ENCODE assay signal across 3 cellular contexts in genomic region chr6:52580905-52581304, GRCh38.
TF ChIP-seq lines count a peak whose summit lies in the region.

No MANE protein-coding gene starts in this region.

TF ChIP-seq in HepG2, 621 proteins besides CTCF, POLR2A, EP300 and RAD21:
- TF ChIP-seq MAFF (IDR thresholded peaks at IDR 0.05; ENCODE audit: low read depth, low read length) (peak; percentile 76), MAFK (conservative IDR thresholded peaks at IDR 0.05 in 1 of 2, IDR thresholded peaks at IDR 0.05 in 1 of 2; ENCODE audit: low read length in 2 of 2) (peak; percentile 70 to 87), ZNF225 (CRISPR knock-in tag; IDR thresholded peaks at IDR 0.05) (no peak)
TF ChIP-seq in HepG2: peak in this region for 2.

TF ChIP-seq in IMR-90, 13 proteins besides CTCF, POLR2A, EP300 and RAD21:
- TF ChIP-seq CHD1 (IDR thresholded peaks at IDR 0.05; ENCODE audit: low read depth, low read length) (no peak), MXI1 (IDR thresholded peaks at IDR 0.05; ENCODE audit: borderline replicate concordance, low read depth, low read length) (no peak), MAFK (IDR thresholded peaks at IDR 0.05; ENCODE audit: low read depth, low read length) (peak; percentile 64), ELK1 (IDR thresholded peaks at IDR 0.05; ENCODE audit: borderline replicate concordance, low read depth, low read length) (no peak)

TF ChIP-seq in K562, 482 proteins besides CTCF, POLR2A, EP300 and RAD21:
- TF ChIP-seq PKNOX1 (IDR thresholded peaks at IDR 0.05) (no peak), ZNF316 (IDR thresholded peaks at IDR 0.05) (peak; percentile 65), SP1 (CRISPR knock-in tag; IDR thresholded peaks at IDR 0.05) (no peak), ZC3H11A (IDR thresholded peaks at IDR 0.05; ENCODE audit: low read depth, low read length) (no peak), CHCHD3 (CRISPR knock-in tag; IDR thresholded peaks at IDR 0.05) (no peak), ZNF41 (CRISPR knock-in tag; conservative IDR thresholded peaks at IDR 0.05) (no peak), ARHGAP35 (IDR thresholded peaks at IDR 0.05; ENCODE audit: partially characterized antibody) (no peak), C11orf30 (IDR thresholded peaks at IDR 0.05; ENCODE audit: low read depth) (peak; percentile 40), RAD51 (IDR thresholded peaks at IDR 0.05; ENCODE audit: borderline replicate concordance, low read depth) (no peak), TCF7L2 (IDR thresholded peaks at IDR 0.05; ENCODE audit: low read depth, low read length) (no peak), RNF219 (CRISPR knock-in tag; IDR thresholded peaks at IDR 0.05) (no peak), MAFK (IDR thresholded peaks at IDR 0.05; ENCODE audit: low read length) (peak; percentile 31; the same call in 1 of the 2 replicates), MAFF (IDR thresholded peaks at IDR 0.05; ENCODE audit: low read length) (0 out of 2 replicates have a peak, but pooled peaks have one; percentile 4), E2F6 (IDR thresholded peaks at IDR 0.05; ENCODE audit: borderline replicate concordance in 1 of 2, extremely low read depth in 1 of 2, insufficient read depth in 1 of 2, insufficient read length in 1 of 2, low read depth in 1 of 2, low read length in 1 of 2, poor library complexity in 1 of 2, severe bottlenecking in 1 of 2) (no peak), NR2C1 (IDR thresholded peaks at IDR 0.05) (no peak), NR2C1 (tag; IDR thresholded peaks at IDR 0.05) (no peak)
